Comparison of ENCODE assay signal across 26 cellular contexts in the genomic region with DNA sequence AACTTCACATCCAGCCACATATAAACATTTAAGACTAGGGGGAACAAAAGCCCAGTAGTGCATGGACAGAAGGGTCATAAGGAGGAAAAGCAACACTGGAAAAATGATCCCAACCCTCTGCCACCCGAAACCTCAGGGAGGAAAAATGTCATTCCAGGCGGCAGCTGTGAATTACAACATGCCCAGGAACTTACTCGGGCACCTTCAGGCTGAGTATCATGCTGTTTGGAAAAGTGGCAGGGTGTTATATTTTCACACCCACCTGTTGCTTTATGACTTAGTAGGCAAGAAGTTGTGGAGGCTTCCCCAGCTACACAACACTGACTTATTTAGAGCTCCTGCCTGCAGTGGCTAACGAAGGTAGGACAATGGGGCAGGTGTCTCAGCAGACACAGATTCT.
DNase-seq lines count a peak whose midpoint lies in the region; ATAC-seq and TF ChIP-seq lines count a peak whose summit lies in the region.
"Had no signal": no experiment of that assay in that cellular context is flagged by ENCODE, and none has a peak within 500 bp of the region (broad histone marks: within the 10 kb centered on the region; RNA-seq: fewer than 3 reads in every experiment).

No MANE protein-coding gene starts in this region.

- POLR2A ChIA-PET in SK-N-SH (lab: Yijun Ruan, JAX) = no interaction called here

- H3F3A ChIP-seq in SK-N-SH (replicated peaks; ENCODE audit: insufficient read depth) = no peaks in the 10 kb centered on the region

- H3K27me3 ChIP-seq in SK-N-SH (ENCODE audit: insufficient read depth) (no peaks in the 10 kb centered on the region), aorta (ENCODE audit: control insufficient read depth in 1 of 2, insufficient read depth in 2 of 2, low read length in 1 of 2) (no peaks in the 10 kb centered on the region)
- H3K27me3 ChIP-seq: stomach, uterus had no signal

- H3K9ac ChIP-seq in SK-N-SH = no peak overlapping the region
- H3K9ac ChIP-seq: GM23248 had no signal

- no peak overlapping the region for H2AFZ ChIP-seq in SK-N-SH (ENCODE audit: low read depth)
- H2AFZ ChIP-seq: GM23248 had no signal

- DNase-seq in SK-N-SH = no peak
- peak; percentile 6 for DNase-seq in nephron progenitor cell
- DNase-seq in aorta = no peak
- no peak for DNase-seq in DMS114 treated with DMSO at 0.1 percent for 48 hours (lab: John Stamatoyannopoulos, UW; ENCODE audit: unreplicated experiment)
- DNase-seq: activated gamma-delta T cell treated with Interleukin-2 at 50 U/mL for 16 hours; activated naive CD8-positive, alpha-beta T cell treated with anti-CD3 and anti-CD28 coated beads, Interleukin-2, amount 10 ng/mL, durations not matched to agents 7 days and 5 days; activated T-cell treated with anti-CD3 and anti-CD28 coated beads, Interleukin-2, amount 50 U/mL, for 48 hours; caudate nucleus; GM23248; naive thymus-derived CD4-positive, alpha-beta T cell; NCI-H1105 treated with DMSO at 0.1 percent for 48 hours; NCI-H1930; RPMI8226; stimulated activated CD4-positive, alpha-beta T cell treated with anti-CD3 and anti-CD28 coated beads, Interleukin-2, amount 100 ng/mL, for 24 hours; stimulated activated CD8-positive, alpha-beta memory T cell treated with anti-CD3 and anti-CD28 coated beads, Interleukin-4, amount 100 ng/mL, for 48 hours; stomach; uterus had no signal

- H3K9me3 ChIP-seq in SK-N-SH (no peaks in the 10 kb centered on the region), aorta (ENCODE audit: control insufficient read depth, low read length) (no peaks in the 10 kb centered on the region)
- H3K9me3 ChIP-seq: stomach, uterus had no signal

- TF ChIP-seq RAD21 in SK-N-SH (IDR thresholded peaks at IDR 0.05; ENCODE audit: low read length) = no peak

- H3K27me3 Mint-ChIP-seq in brain = no peaks in the 10 kb centered on the region
- H3K27me3 Mint-ChIP-seq in nephron progenitor cell (ENCODE audit: low read depth, poor library complexity) = peaks cover 6% of the 10 kb centered on the region
- H3K27me3 Mint-ChIP-seq: activated naive CD8-positive, alpha-beta T cell treated with anti-CD3 and anti-CD28 coated beads, Interleukin-2, amount 10 ng/mL, durations not matched to agents 7 days and 5 days; naive thymus-derived CD4-positive, alpha-beta T cell had no signal

- H3K4me2 ChIP-seq in SK-N-SH = no peak overlapping the region

- no peak overlapping the region for H3K4me3 ChIP-seq in SK-N-SH (ENCODE audit: low read depth in 2 of 2, low read length in 1 of 2)
- H3K4me3 ChIP-seq in aorta (ENCODE audit: low read length in 2 of 2) = no peak overlapping the region
- H3K4me3 ChIP-seq: GM23248, K562, stomach, uterus had no signal

- ATAC-seq in SK-N-SH treated with all-trans-retinoic acid at 6 μM for 48 hours (peak; percentile 16; the same call in 1 of the 3 replicates), aorta (ENCODE audit: low FRiP score) (peak; percentile 57), GM18861 (IDR thresholded peaks at IDR 0.05; ENCODE audit: unreplicated experiment) (no peak), HG03342 (IDR thresholded peaks at IDR 0.05; ENCODE audit: unreplicated experiment) (no peak)
- ATAC-seq: K562; naive thymus-derived CD4-positive, alpha-beta T cell had no signal

- intact Hi-C loops in aorta (cut with DNase I) = no loop called here

- H3K4me1 Mint-ChIP-seq in brain (peaks cover 23% of the 10 kb centered on the region), nephron progenitor cell (peaks cover 32% of the 10 kb centered on the region)
- H3K4me1 Mint-ChIP-seq: CD14-positive monocyte had no signal

- H3K27ac ChIP-seq in SK-N-SH (ENCODE audit: low read depth in 2 of 2, low read length in 1 of 2) = no peak overlapping the region
- peak overlapping the region in 1 of 2 donors; percentile 48 for H3K27ac ChIP-seq in aorta (ENCODE audit: low read depth in 1 of 2, low read length in 2 of 2)
- H3K27ac ChIP-seq: GM23248, stomach had no signal

- peaks cover 0 to 4% (median 0%) of the 10 kb centered on the region in 5 experiments for H3K9me3 Mint-ChIP-seq in brain
- H3K9me3 Mint-ChIP-seq in nephron progenitor cell = no peaks in the 10 kb centered on the region
- H3K9me3 Mint-ChIP-seq: activated naive CD8-positive, alpha-beta T cell treated with anti-CD3 and anti-CD28 coated beads, Interleukin-2, amount 10 ng/mL, durations not matched to agents 7 days and 5 days; dendritic cell treated with granulocyte-macrophage colony-stimulating factor and Interleukin-4, amounts not matched to agents 40 ng/mL and 50 ng/mL, for 4 days; mesothelial cell of epicardium had no signal

- TF ChIP-seq CTCF in SK-N-SH (IDR thresholded peaks at IDR 0.05) (no peak), brain (conservative IDR thresholded peaks at IDR 0.05) (no peak), nephron progenitor cell (IDR thresholded peaks at IDR 0.05) (no peak)

- peak overlapping the region in 4 of 5 experiments; percentile 33 to 86 (median 60) for H3K27ac Mint-ChIP-seq in brain
- H3K27ac Mint-ChIP-seq in nephron progenitor cell = no peak overlapping the region
- H3K27ac Mint-ChIP-seq: activated naive CD8-positive, alpha-beta T cell treated with anti-CD3 and anti-CD28 coated beads, Interleukin-2, amount 10 ng/mL, durations not matched to agents 7 days and 5 days; CD14-positive monocyte; dendritic cell treated with granulocyte-macrophage colony-stimulating factor and Interleukin-4, amounts not matched to agents 40 ng/mL and 50 ng/mL, for 4 days; mesothelial cell of epicardium; naive thymus-derived CD4-positive, alpha-beta T cell; T-helper 1 cell treated with Interleukin-12 subunit alpha and Interleukin-12 subunit beta and Interleukin-4 antibody, amounts not matched to agents 30 μg/mL and 1 μg/mL, for 36 hours had no signal

- no peaks in the 10 kb centered on the region for H4K20me1 ChIP-seq in SK-N-SH (ENCODE audit: insufficient read depth)

- CTCF ChIA-PET in SK-N-SH (lab: Yijun Ruan, JAX) = interaction anchor here (0.7 kb wide), 1 partner anchor 299 kb away, joined by 3 read pairs; no protein-coding TSS in a partner anchor

- no peak for TF ChIP-seq EP300 in SK-N-SH (IDR thresholded peaks at IDR 0.05; ENCODE audit: borderline replicate concordance in 1 of 2, low read depth in 1 of 2, low read length in 1 of 2)

- 82% methylated on average over 4 of the region's 4 CpGs for WGBS in SK-N-SH (ENCODE audit: low lambda C conversion rate)
- 24 to 25% methylated on average over 4 of the region's 4 CpGs for WGBS in aorta, 2 donors

- H3K4me1 ChIP-seq in SK-N-SH (ENCODE audit: control insufficient read depth in 1 of 2, insufficient read depth in 2 of 2, low read depth in 1 of 2, low read length in 1 of 2) (peaks cover 0 to 4% of the 10 kb centered on the region in 2 experiments; a peak in 1 of 4 replicates), aorta (ENCODE audit: control insufficient read depth in 1 of 2, insufficient read depth in 2 of 2, low read length in 2 of 2) (peaks cover 0 to 2% of the 10 kb centered on the region in 2 donors)
- H3K4me1 ChIP-seq: stomach, uterus had no signal

- H3K9me2 ChIP-seq in SK-N-SH = no peaks in the 10 kb centered on the region

- H3K36me3 Mint-ChIP-seq in brain = no peaks in the 10 kb centered on the region
- H3K36me3 Mint-ChIP-seq in nephron progenitor cell (ENCODE audit: low read depth) = no peaks in the 10 kb centered on the region
- H3K36me3 Mint-ChIP-seq: activated naive CD8-positive, alpha-beta T cell treated with anti-CD3 and anti-CD28 coated beads, Interleukin-2, amount 10 ng/mL, durations not matched to agents 7 days and 5 days; CD14-positive monocyte; mesothelial cell of epicardium had no signal

- no peaks in the 10 kb centered on the region for H3K36me3 ChIP-seq in SK-N-SH (replicated peaks in 1 of 2; ENCODE audit: control insufficient read depth in 1 of 2, insufficient read depth in 2 of 2, low read length in 1 of 2)
- H3K36me3 ChIP-seq in aorta (ENCODE audit: control insufficient read depth in 1 of 2, insufficient read depth in 2 of 2, low read length in 1 of 2) = no peaks in the 10 kb centered on the region
- H3K36me3 ChIP-seq: stomach, uterus had no signal

- H3K4me3 Mint-ChIP-seq in brain (peak overlapping the region in 1 of 5 experiments; percentile 20), nephron progenitor cell (no peak overlapping the region)
- H3K4me3 Mint-ChIP-seq: activated naive CD8-positive, alpha-beta T cell treated with anti-CD3 and anti-CD28 coated beads, Interleukin-2, amount 10 ng/mL, durations not matched to agents 7 days and 5 days; CD14-positive monocyte; dendritic cell treated with granulocyte-macrophage colony-stimulating factor and Interleukin-4, amounts not matched to agents 40 ng/mL and 50 ng/mL, for 4 days; mesothelial cell of epicardium; naive thymus-derived CD4-positive, alpha-beta T cell; T-helper 1 cell treated with Interleukin-12 subunit alpha and Interleukin-12 subunit beta and Interleukin-4 antibody, amounts not matched to agents 30 μg/mL and 1 μg/mL, for 36 hours had no signal

- no peaks in the 10 kb centered on the region for H3K79me2 ChIP-seq in SK-N-SH (ENCODE audit: insufficient read depth)

TF ChIP-seq in SK-N-SH treated with all-trans-retinoic acid at 6 μM for 48 hours, 23 proteins besides CTCF, POLR2A, EP300 and RAD21 (continues in another document):
- TF ChIP-seq, protein P1, sequence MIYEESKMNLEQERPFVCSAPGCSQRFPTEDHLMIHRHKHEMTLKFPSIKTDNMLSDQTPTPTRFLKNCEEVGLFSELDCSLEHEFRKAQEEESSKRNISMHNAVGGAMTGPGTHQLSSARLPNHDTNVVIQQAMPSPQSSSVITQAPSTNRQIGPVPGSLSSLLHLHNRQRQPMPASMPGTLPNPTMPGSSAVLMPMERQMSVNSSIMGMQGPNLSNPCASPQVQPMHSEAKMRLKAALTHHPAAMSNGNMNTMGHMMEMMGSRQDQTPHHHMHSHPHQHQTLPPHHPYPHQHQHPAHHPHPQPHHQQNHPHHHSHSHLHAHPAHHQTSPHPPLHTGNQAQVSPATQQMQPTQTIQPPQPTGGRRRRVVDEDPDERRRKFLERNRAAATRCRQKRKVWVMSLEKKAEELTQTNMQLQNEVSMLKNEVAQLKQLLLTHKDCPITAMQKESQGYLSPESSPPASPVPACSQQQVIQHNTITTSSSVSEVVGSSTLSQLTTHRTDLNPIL (CRISPR knock-in tag; IDR thresholded peaks at IDR 0.05; ENCODE audit: low read depth) = no peak
- TF ChIP-seq ZC3H10 (CRISPR knock-in tag; IDR thresholded peaks at IDR 0.05) = no peak
- no peak for TF ChIP-seq SNAI2 (CRISPR knock-in tag; IDR thresholded peaks at IDR 0.05)

TF ChIP-seq in SK-N-SH, 30 proteins besides CTCF, POLR2A, EP300 and RAD21 (continues in another document):
- no peak for TF ChIP-seq RXRA (IDR thresholded peaks at IDR 0.05; ENCODE audit: borderline replicate concordance, low read depth)
- no peak for TF ChIP-seq GATA2 (CRISPR knock-in tag; IDR thresholded peaks at IDR 0.05)
- no peak for TF ChIP-seq YY1 (IDR thresholded peaks at IDR 0.05; ENCODE audit: low read depth)
- no peak for TF ChIP-seq SIN3A (IDR thresholded peaks at IDR 0.05; ENCODE audit: borderline replicate concordance, low read depth, low read length)
- TF ChIP-seq MXI1 (IDR thresholded peaks at IDR 0.05; ENCODE audit: low read depth, low read length) = no peak
- TF ChIP-seq TAF1 (IDR thresholded peaks at IDR 0.05; ENCODE audit: borderline replicate concordance, low read depth, low read length) = no peak

Comparison
In these comparisons a context has a peak if more than half of its experiments do, and no peak if none do; other contexts are left out.
1. ATAC-seq: peak in SK-N-SH treated with all-trans-retinoic acid at 6 μM for 48 hours (single experiment) and aorta (single experiment); none in GM18861 (single experiment) and HG03342 (single experiment).